14 cellular contexts compared by ENCODE assay signal in the genomic region with DNA sequence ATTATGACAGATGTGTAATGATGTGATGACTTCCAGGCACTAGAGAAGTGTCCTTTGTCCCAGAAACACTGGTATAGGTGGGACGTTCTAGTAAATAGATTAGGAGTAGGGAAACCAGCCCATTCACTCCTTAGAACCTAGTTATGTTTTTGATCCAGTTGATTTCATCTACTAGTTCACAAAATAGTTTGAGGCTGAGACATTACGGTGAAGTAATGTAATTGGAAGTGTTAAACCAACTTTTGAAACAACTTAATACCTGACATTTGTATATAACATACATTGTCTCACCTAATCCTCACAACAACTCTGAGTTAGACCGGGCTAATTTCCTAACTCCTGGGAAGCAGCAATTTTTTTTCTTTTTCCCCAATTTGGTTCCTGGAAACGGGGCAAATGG. TPM values are rescaled to one million over a fixed set of nuclear protein-coding genes. Genes with fewer than 3 reads are reported as not detected.
DNase-seq lines count a peak whose midpoint lies in the region; ATAC-seq and TF ChIP-seq lines count a peak whose summit lies in the region.
"Had no signal": no experiment of that assay in that cellular context is flagged by ENCODE, and none has a peak within 500 bp of the region (broad histone marks: within the 10 kb centered on the region; RNA-seq: fewer than 3 reads in every experiment).

No MANE protein-coding gene starts in this region.

- no peak overlapping the region for H3K4me3 ChIP-seq in DND-41 (ENCODE audit: low read depth in 1 of 2, low read length in 2 of 2)
- peak overlapping the region; percentile 14; the same call in 1 of the 2 replicates for H3K4me3 ChIP-seq in iPS-20b (ENCODE audit: low read length)
- no peak overlapping the region for H3K4me3 ChIP-seq in rectal smooth muscle tissue (ENCODE audit: low read length)
- H3K4me3 ChIP-seq: body of pancreas, MG63, SJCRH30 had no signal

- CTCF ChIA-PET in activated B cell treated with CpG ODN at 0.5 μM for 24 hours (lab: Charles Lee): interaction anchor here (1.4 kb wide), 1 partner anchor 13 kb away, joined by 5 read pairs; no protein-coding TSS in a partner anchor

- H3K4me1 Mint-ChIP-seq in activated B cell treated with CpG ODN at 0.5 μM for 24 hours: peaks cover 78% of the 10 kb centered on the region

- peaks cover 21% of the 10 kb centered on the region; the same call in 1 of the 2 replicates for H3K79me2 ChIP-seq in DND-41 (ENCODE audit: insufficient read depth, low read length)

- 0 out of 2 replicates have a peak overlapping the region, but pooled peaks have one; percentile 15 for H3K9ac ChIP-seq in DND-41 (ENCODE audit: low read depth, low read length)
- H3K9ac ChIP-seq in iPS-20b (ENCODE audit: low read depth, low read length): 0 out of 2 replicates have a peak overlapping the region, but pooled peaks have one; percentile 33
- H3K9ac ChIP-seq in rectal smooth muscle tissue (ENCODE audit: low read length): no peak overlapping the region

- H3K4me2 ChIP-seq in DND-41 (ENCODE audit: insufficient read depth, low read length): 0 out of 2 replicates have a peak overlapping the region, but pooled peaks have one; percentile 18

- peak overlapping the region; percentile 21 for H3K27ac Mint-ChIP-seq in activated B cell treated with CpG ODN at 0.5 μM for 24 hours

- no peaks in the 10 kb centered on the region for H3K27me3 Mint-ChIP-seq in activated B cell treated with CpG ODN at 0.5 μM for 24 hours

- H3K9me3 Mint-ChIP-seq in activated B cell treated with CpG ODN at 0.5 μM for 24 hours: no peaks in the 10 kb centered on the region

- H3K27ac ChIP-seq in DND-41 (ENCODE audit: low read length): peak overlapping the region; percentile 86
- H3K27ac ChIP-seq in iPS-20b (ENCODE audit: low read length): no peak overlapping the region
- peak overlapping the region; percentile 53 for H3K27ac ChIP-seq in rectal smooth muscle tissue (ENCODE audit: low read depth, low read length)
- H3K27ac ChIP-seq: SJCRH30 had no signal

- no peaks in the 10 kb centered on the region for H3K9me3 ChIP-seq in DND-41 (ENCODE audit: insufficient read depth, low read length, severe bottlenecking)
- H3K9me3 ChIP-seq in iPS-20b (ENCODE audit: insufficient read depth, low read depth, low read length): no peaks in the 10 kb centered on the region
- H3K9me3 ChIP-seq: body of pancreas, MG63, SJCRH30 had no signal

- ATAC-seq in DND-41 (ENCODE audit: insufficient read depth, low read depth): no peak
- no peak for ATAC-seq in activated B cell treated with CpG ODN at 0.5 μM for 24 hours (ENCODE audit: low read depth)
- no peak for ATAC-seq in HG03457 (IDR thresholded peaks at IDR 0.05; ENCODE audit: unreplicated experiment)
- ATAC-seq: body of pancreas had no signal

- H3K4me3 Mint-ChIP-seq in activated B cell treated with CpG ODN at 0.5 μM for 24 hours: peak overlapping the region; percentile 32

- TF ChIP-seq CTCF in DND-41 (IDR thresholded peaks at IDR 0.05; ENCODE audit: borderline replicate concordance, extremely low read depth, low read length, poor library complexity, severe bottlenecking) (no peak), activated B cell treated with CpG ODN at 0.5 μM for 24 hours (IDR thresholded peaks at IDR 0.05) (no peak)

- no peak for DNase-seq in DND-41
- DNase-seq in activated B cell treated with CpG ODN at 0.5 μM for 24 hours: no peak
- DNase-seq in NCI-H69 (lab: John Stamatoyannopoulos, UW): no peak
- no peak for DNase-seq in SHP77 (lab: John Stamatoyannopoulos, UW)
- DNase-seq in NCI-H2107 (lab: John Stamatoyannopoulos, UW): no peak
- DNase-seq: body of pancreas, hippocampal formation, MG63, occipital lobe, SJCRH30 had no signal

- H3K36me3 ChIP-seq in DND-41 (ENCODE audit: insufficient read depth, low read length): no peaks in the 10 kb centered on the region
- peaks cover 15% of the 10 kb centered on the region; the same call in 1 of the 2 replicates for H3K36me3 ChIP-seq in iPS-20b (ENCODE audit: insufficient read depth, low read depth, low read length)
- no peaks in the 10 kb centered on the region for H3K36me3 ChIP-seq in rectal smooth muscle tissue (ENCODE audit: control insufficient read depth, insufficient read depth, low read length)

- intact Hi-C loops in activated B cell treated with CpG ODN at 0.5 μM for 24 hours (cut with micrococcal nuclease): no loop called here

- H3K4me1 ChIP-seq in DND-41 (ENCODE audit: insufficient read depth, low read length): peaks cover 60% of the 10 kb centered on the region
- peaks cover 28% of the 10 kb centered on the region for H3K4me1 ChIP-seq in iPS-20b (ENCODE audit: insufficient read depth, low read length)
- H3K4me1 ChIP-seq in rectal smooth muscle tissue (ENCODE audit: control insufficient read depth, insufficient read depth, low read length): peaks cover 19% of the 10 kb centered on the region
- H3K4me1 ChIP-seq: SJCRH30 had no signal

- H3K27me3 ChIP-seq in DND-41 (ENCODE audit: insufficient read depth, low read length, poor library complexity) (no peaks in the 10 kb centered on the region), iPS-20b (ENCODE audit: insufficient read depth, low read length) (no peaks in the 10 kb centered on the region), rectal smooth muscle tissue (ENCODE audit: control insufficient read depth, insufficient read depth, low read length) (no peaks in the 10 kb centered on the region)
- H3K27me3 ChIP-seq: body of pancreas, MG63, SJCRH30 had no signal

- peaks cover 3% of the 10 kb centered on the region for H3K36me3 Mint-ChIP-seq in activated B cell treated with CpG ODN at 0.5 μM for 24 hours (ENCODE audit: low read depth)

- H4K20me1 ChIP-seq in DND-41 (ENCODE audit: insufficient read depth, low read length): no peaks in the 10 kb centered on the region

- peak overlapping the region; percentile 11; the same call in 1 of the 2 replicates for H2AFZ ChIP-seq in DND-41 (ENCODE audit: low read depth, low read length)

- POLR2A ChIA-PET in activated B cell treated with CpG ODN at 0.5 μM for 24 hours (lab: Charles Lee): interaction anchor here (1.1 kb wide), 1 partner anchor 46 kb away, joined by 8 read pairs; the partner anchor contains the start of gene SELENOH

RNA-seq across cellular contexts. Expression of gene CTNND1, which starts 25.6 kb away (rescaled TPM):
- 34.2 and 42.3 TPM in 2 replicates for total RNA-seq in activated B cell treated with CpG ODN at 0.5 μM for 24 hours

RNA-seq across cellular contexts. Expression of gene BTBD18, which starts 35.6 kb away (rescaled TPM):
- not detected in 2 replicates for total RNA-seq in activated B cell treated with CpG ODN at 0.5 μM for 24 hours
- total RNA-seq: body of pancreas, lower leg skin, occipital lobe had no signal

RNA-seq across cellular contexts. Expression of gene SELENOH, which starts 45.9 kb away (rescaled TPM):
- total RNA-seq in activated B cell treated with CpG ODN at 0.5 μM for 24 hours: 210 and 224 TPM in 2 replicates
